ENCODE assay signal across 15 cellular contexts in genomic region chr22:29209624-29209929, GRCh38. TPM values are rescaled to one million over a fixed set of nuclear protein-coding genes. Genes with fewer than 3 reads are reported as not detected.
"Had no signal": no experiment of that assay in that cellular context is flagged by ENCODE, and none has a peak within 500 bp of the region (broad histone marks: within the 10 kb centered on the region; RNA-seq: fewer than 3 reads in every experiment).

No MANE protein-coding gene starts in this region.

- ATAC-seq: activated CD8-positive, alpha-beta memory T cell treated with anti-CD3 and anti-CD28 coated beads, Interleukin-2, amount 10 ng/mL, durations not matched to agents 7 days and 5 days; left lobe of liver; natural killer cell treated with Interleukin-12 subunit alpha and Interleukin-12 subunit beta and Interleukin-15 and Interleukin-18, amount 100 ng/mL, for 72 hours; stimulated activated naive CD8-positive, alpha-beta T cell treated with anti-CD3 and anti-CD28 coated beads, Interleukin-15, amount 100 ng/mL, for 72 hours had no signal

- H3K4me3 Mint-ChIP-seq: activated CD8-positive, alpha-beta memory T cell treated with anti-CD3 and anti-CD28 coated beads, Interleukin-2, amount 10 ng/mL, durations not matched to agents 7 days and 5 days; activated naive CD8-positive, alpha-beta T cell treated with anti-CD3 and anti-CD28 coated beads for 36 hours; activated T-cell treated with anti-CD3 and anti-CD28 coated beads, Interleukin-2, amount 50 U/mL, for 24 hours; endodermal cell; memory B cell; natural killer cell treated with Interleukin-12 subunit alpha and Interleukin-12 subunit beta and Interleukin-15 and Interleukin-18, amount 100 ng/mL, for 72 hours; stimulated activated naive CD8-positive, alpha-beta T cell treated with anti-CD3 and anti-CD28 coated beads, Interleukin-15, amount 100 ng/mL, for 72 hours had no signal

- H3K9me3 Mint-ChIP-seq: activated naive CD8-positive, alpha-beta T cell treated with anti-CD3 and anti-CD28 coated beads for 36 hours; activated T-cell treated with anti-CD3 and anti-CD28 coated beads, Interleukin-2, amount 50 U/mL, for 24 hours; endodermal cell; memory B cell; natural killer cell treated with Interleukin-12 subunit alpha and Interleukin-12 subunit beta and Interleukin-15 and Interleukin-18, amount 100 ng/mL, for 72 hours; stimulated activated naive CD8-positive, alpha-beta T cell treated with anti-CD3 and anti-CD28 coated beads, Interleukin-15, amount 100 ng/mL, for 72 hours had no signal

- DNase-seq: activated CD4-positive, alpha-beta T cell treated with anti-CD3 and anti-CD28 coated beads, Interleukin-2, amount 50 U/mL, for 48 hours; activated CD4-positive, CD25-positive, alpha-beta regulatory T cell treated with anti-CD3 and anti-CD28 coated beads, Interleukin-2, amount 50 U/mL, for 72 hours; activated CD8-positive, alpha-beta memory T cell treated with anti-CD3 and anti-CD28 coated beads, Interleukin-2, amount 10 ng/mL, durations not matched to agents 7 days and 5 days; activated effector memory CD4-positive, alpha-beta T cell treated with anti-CD3 and anti-CD28 coated beads, Interleukin-2, amount 50 U/mL, for 16 hours; activated naive CD8-positive, alpha-beta T cell treated with anti-CD3 and anti-CD28 coated beads for 36 hours; activated T-cell treated with anti-CD3 and anti-CD28 coated beads, Interleukin-2, amount 50 U/mL, for 24 hours; dermis blood vessel endothelial cell; endodermal cell; stimulated activated CD4-positive, alpha-beta T cell treated with anti-CD3 and anti-CD28 coated beads, Interleukin-4, amount 100 ng/mL, for 24 hours; stimulated activated naive CD8-positive, alpha-beta T cell treated with anti-CD3 and anti-CD28 coated beads, Interleukin-15, amount 100 ng/mL, for 72 hours had no signal

- H3K4me1 Mint-ChIP-seq: activated naive CD8-positive, alpha-beta T cell treated with anti-CD3 and anti-CD28 coated beads for 36 hours had no signal

- H3K9me3 ChIP-seq: thoracic aorta had no signal

- H3K27ac ChIP-seq: thoracic aorta had no signal

- H3K36me3 ChIP-seq: thoracic aorta had no signal

- H3K4me3 ChIP-seq: thoracic aorta had no signal

- H3K36me3 Mint-ChIP-seq: activated CD8-positive, alpha-beta memory T cell treated with anti-CD3 and anti-CD28 coated beads, Interleukin-2, amount 10 ng/mL, durations not matched to agents 7 days and 5 days; activated naive CD8-positive, alpha-beta T cell treated with anti-CD3 and anti-CD28 coated beads for 36 hours; memory B cell; natural killer cell treated with Interleukin-12 subunit alpha and Interleukin-12 subunit beta and Interleukin-15 and Interleukin-18, amount 100 ng/mL, for 72 hours had no signal

- H3K27ac Mint-ChIP-seq: activated CD8-positive, alpha-beta memory T cell treated with anti-CD3 and anti-CD28 coated beads, Interleukin-2, amount 10 ng/mL, durations not matched to agents 7 days and 5 days; activated naive CD8-positive, alpha-beta T cell treated with anti-CD3 and anti-CD28 coated beads for 36 hours; activated T-cell treated with anti-CD3 and anti-CD28 coated beads, Interleukin-2, amount 50 U/mL, for 24 hours; endodermal cell; memory B cell; natural killer cell treated with Interleukin-12 subunit alpha and Interleukin-12 subunit beta and Interleukin-15 and Interleukin-18, amount 100 ng/mL, for 72 hours had no signal

RNA-seq across cellular contexts. Expression of gene EMID1, which starts 3.9 kb away (rescaled TPM):
- total RNA-seq: activated naive CD8-positive, alpha-beta T cell treated with anti-CD3 and anti-CD28 coated beads for 36 hours; pulmonary artery endothelial cell had no signal
